ENCODE assay signal across 16 cellular contexts in the genomic region with DNA sequence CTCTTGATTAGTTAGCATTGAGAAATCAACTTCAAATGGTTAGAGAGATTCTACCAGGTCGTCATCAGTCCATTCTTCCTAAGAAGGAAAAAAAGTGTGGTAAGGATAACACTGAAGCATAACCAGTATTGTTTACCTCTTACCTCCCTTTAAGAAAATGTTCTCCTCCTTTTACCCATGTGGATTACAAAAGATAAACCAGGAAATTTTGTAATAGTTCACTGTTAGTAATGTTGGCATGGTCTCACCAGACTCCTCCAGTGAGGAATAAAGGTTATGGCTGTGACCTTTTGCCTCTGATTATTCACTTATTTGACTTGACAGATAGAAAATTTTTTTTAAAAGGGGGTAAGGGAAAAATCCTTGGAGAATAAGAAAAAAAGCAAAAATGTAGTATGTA. TPM values are rescaled to one million over a fixed set of nuclear protein-coding genes. Genes with fewer than 3 reads are reported as not detected.
DNase-seq lines count a peak whose midpoint lies in the region; ATAC-seq, FAIRE-seq and TF ChIP-seq lines count a peak whose summit lies in the region.
"Had no signal": no experiment of that assay in that cellular context is flagged by ENCODE, and none has a peak within 500 bp of the region (broad histone marks: within the 10 kb centered on the region; RNA-seq: fewer than 3 reads in every experiment).

No MANE protein-coding gene starts in this region.

- H3K4me1 ChIP-seq in ACC112 (ENCODE audit: control insufficient read depth, insufficient read depth, low read length, unreplicated experiment): peaks cover 66% of the 10 kb centered on the region
- H3K4me1 ChIP-seq: HAP-1 had no signal

- H3K27me3 Mint-ChIP-seq in stimulated activated memory B cell treated with anti-CD40 and anti-IgM and Interleukin-4, amounts not matched to agents 10 μg/mL and 1 μg/mL and 100 μg/mL, for 72 hours: no peaks in the 10 kb centered on the region

- no peak for ATAC-seq in stimulated activated memory B cell treated with anti-CD40 and anti-IgM and Interleukin-4, amounts not matched to agents 10 μg/mL and 1 μg/mL and 100 μg/mL, for 72 hours
- ATAC-seq: body of pancreas, Panc1 had no signal

- H3K9me3 Mint-ChIP-seq in stimulated activated memory B cell treated with anti-CD40 and anti-IgM and Interleukin-4, amounts not matched to agents 10 μg/mL and 1 μg/mL and 100 μg/mL, for 72 hours: no peaks in the 10 kb centered on the region

- H3K27ac ChIP-seq in ACC112 (ENCODE audit: low read depth, low read length): peak overlapping the region; percentile 98
- H3K27ac ChIP-seq: BLaER1 treated with 17β-estradiol and CSF1 and Interleukin-3, amounts not matched to agents 10 nM and 100 nM had no signal

- H3K27ac Mint-ChIP-seq in stimulated activated memory B cell treated with anti-CD40 and anti-IgM and Interleukin-4, amounts not matched to agents 10 μg/mL and 1 μg/mL and 100 μg/mL, for 72 hours: no peak overlapping the region

- peaks cover 58% of the 10 kb centered on the region for H3K36me3 ChIP-seq in ACC112 (ENCODE audit: insufficient read depth, low read length)
- peaks cover 13% of the 10 kb centered on the region for H3K36me3 ChIP-seq in bronchial epithelial cell (ENCODE audit: control insufficient read depth, insufficient read depth, low read length)

- H3K4me3 ChIP-seq in ACC112 (ENCODE audit: low read depth, low read length): peak overlapping the region; percentile 42; the same call in 1 of the 2 replicates
- no peak overlapping the region for H3K4me3 ChIP-seq in bronchial epithelial cell (ENCODE audit: low read depth, low read length)
- H3K4me3 ChIP-seq: BLaER1 treated with 17β-estradiol and CSF1 and Interleukin-3, amounts not matched to agents 10 nM and 100 nM; body of pancreas; HAP-1; lung; thoracic aorta had no signal

- H3K36me3 Mint-ChIP-seq in stimulated activated memory B cell treated with anti-CD40 and anti-IgM and Interleukin-4, amounts not matched to agents 10 μg/mL and 1 μg/mL and 100 μg/mL, for 72 hours: peaks cover 61% of the 10 kb centered on the region

- peaks cover 37% of the 10 kb centered on the region for H3K79me2 ChIP-seq in ACC112 (ENCODE audit: control insufficient read depth, insufficient read depth, low read length, unreplicated experiment)

- H2AFZ ChIP-seq in ACC112 (ENCODE audit: low read length, unreplicated experiment): no peak overlapping the region

- no peak for FAIRE-seq in bronchial epithelial cell (lab: Jason Lieb, UNC)
- FAIRE-seq: frontal cortex had no signal

- H3K4me3 Mint-ChIP-seq in stimulated activated memory B cell treated with anti-CD40 and anti-IgM and Interleukin-4, amounts not matched to agents 10 μg/mL and 1 μg/mL and 100 μg/mL, for 72 hours: no peak overlapping the region

- DNase-seq in HCEC 1CT: peak; percentile 91
- peak; percentile 57 for DNase-seq in bronchial epithelial cell (ENCODE audit: low read depth)
- peak; percentile 58 for DNase-seq in kidney tubule cell (ENCODE audit: low spot score)
- DNase-seq in DMS 273 (lab: John Stamatoyannopoulos, UW; ENCODE audit: unreplicated experiment): no peak
- no peak for DNase-seq in NCI-H2081 (lab: John Stamatoyannopoulos, UW)
- no peak for DNase-seq in SIG-M5 (lab: John Stamatoyannopoulos, UW)
- DNase-seq: activated CD8-positive, alpha-beta memory T cell treated with anti-CD3 and anti-CD28 coated beads, Interleukin-2, amount 50 U/mL, for 4 hours; body of pancreas had no signal

- no peaks in the 10 kb centered on the region for H3K4me1 Mint-ChIP-seq in stimulated activated memory B cell treated with anti-CD40 and anti-IgM and Interleukin-4, amounts not matched to agents 10 μg/mL and 1 μg/mL and 100 μg/mL, for 72 hours

- H3K27me3 ChIP-seq in ACC112 (ENCODE audit: insufficient read depth, low read length) (no peaks in the 10 kb centered on the region), bronchial epithelial cell (ENCODE audit: control insufficient read depth, insufficient read depth, low read length) (no peaks in the 10 kb centered on the region)
- H3K27me3 ChIP-seq: BLaER1 treated with 17β-estradiol and CSF1 and Interleukin-3, amounts not matched to agents 10 nM and 100 nM; body of pancreas had no signal

- TF ChIP-seq CTCF in bronchial epithelial cell (IDR thresholded peaks at IDR 0.05; ENCODE audit: insufficient read depth, low read length, severe bottlenecking): no peak

RNA-seq across cellular contexts. Expression of a gene that starts 18.3 kb away (rescaled TPM):
- 73.2 and 103 TPM in 2 replicates for total RNA-seq in bronchial epithelial cell

Comparison
In these comparisons a context has a peak if more than half of its experiments do, and no peak if none do; other contexts are left out.
1. DNase-seq: peak in HCEC 1CT (single experiment), bronchial epithelial cell (single experiment) and kidney tubule cell (single experiment); none in DMS 273 (single experiment), NCI-H2081 (0 of 2) and SIG-M5 (single experiment).